ENCODE assay signal across 17 cellular contexts in genomic region chr3:78281381-78281780, GRCh38.
"Had no signal": no experiment of that assay in that cellular context is flagged by ENCODE, and none has a peak within 500 bp of the region (broad histone marks: within the 10 kb centered on the region; RNA-seq: fewer than 3 reads in every experiment).

No MANE protein-coding gene starts in this region.

- H3K27ac Mint-ChIP-seq: activated naive CD4-positive, alpha-beta T cell treated with anti-CD3 and anti-CD28 coated beads, Interleukin-2, amount 50 U/mL, for 72 hours; effector memory CD8-positive, alpha-beta T cell; T-helper 2 cell treated with Interferon-gamma antibody and Interleukin-4, amounts not matched to agents 5 μg/mL and 100 μg/mL, for 36 hours had no signal

- H3K27me3 Mint-ChIP-seq: effector memory CD8-positive, alpha-beta T cell had no signal

- ATAC-seq: activated naive CD4-positive, alpha-beta T cell treated with anti-CD3 and anti-CD28 coated beads, Interleukin-2, amount 50 U/mL, for 72 hours; effector memory CD8-positive, alpha-beta T cell; left lobe of liver had no signal

- H3K4me3 Mint-ChIP-seq: effector memory CD8-positive, alpha-beta T cell; neural crest cell; T-helper 2 cell treated with Interferon-gamma antibody and Interleukin-4, amounts not matched to agents 5 μg/mL and 100 μg/mL, for 36 hours had no signal

- DNase-seq: activated CD4-positive, alpha-beta T cell treated with anti-CD3 and anti-CD28 coated beads, Interleukin-2, amount 50 U/mL, for 1 hour; activated CD4-positive, CD25-positive, alpha-beta regulatory T cell; activated CD8-positive, alpha-beta memory T cell treated with anti-CD3 and anti-CD28 coated beads, Interleukin-2, amount 50 U/mL, for 4 hours; activated effector memory CD4-positive, alpha-beta T cell treated with Interleukin-2 at 50 U/mL for 16 hours; activated T-cell treated with anti-CD3 and anti-CD28 coated beads, Interleukin-2, amount 50 U/mL, for 48 hours; adrenal gland; dermis blood vessel endothelial cell; effector memory CD8-positive, alpha-beta T cell; hippocampal formation; mammary epithelial cell; SK-N-SH; stimulated activated naive CD4-positive, alpha-beta T cell treated with Interleukin-2 at 50 U/mL for 16 hours; tibial artery had no signal
